10 cellular contexts compared by ENCODE assay signal in genomic region chr4:762211-763190, GRCh38. TPM values are rescaled to one million over a fixed set of nuclear protein-coding genes. Genes with fewer than 3 reads are reported as not detected.
DNase-seq lines count a peak whose midpoint lies in the region; ATAC-seq and TF ChIP-seq lines count a peak whose summit lies in the region.
"Had no signal": no experiment of that assay in that cellular context is flagged by ENCODE, and none has a peak within 500 bp of the region (broad histone marks: within the 10 kb centered on the region; RNA-seq: fewer than 3 reads in every experiment).

No MANE protein-coding gene starts in this region.

- H3K4me3 ChIP-seq in H7 (ENCODE audit: insufficient read depth, low read depth, low read length) (no peak overlapping the region), astrocyte of the spinal cord (ENCODE audit: low read depth, low read length) (no peak overlapping the region)
- H3K4me3 ChIP-seq: skin epidermis had no signal

- ATAC-seq in left lobe of liver (peak; percentile 51), HG03135 (IDR thresholded peaks at IDR 0.05; ENCODE audit: unreplicated experiment) (no peak)

- no peaks in the 10 kb centered on the region for H3K27me3 ChIP-seq in H7 (ENCODE audit: control insufficient read depth, insufficient read depth, low read length)

- H3K36me3 ChIP-seq in H7 (replicated peaks; ENCODE audit: control insufficient read depth, insufficient read depth, low read length), result peaks cover 18% of the 10 kb centered on the region

- peak; percentile 64 for TF ChIP-seq CTCF in astrocyte of the spinal cord (IDR thresholded peaks at IDR 0.05; ENCODE audit: low read depth, low read length)

- in situ Hi-C loops in astrocyte of the spinal cord (cut with HindIII; ENCODE audit: low sequenced_read_pairs), result no loop called here

- DNase-seq in Ammon's horn (ENCODE audit: low spot score), result peak; percentile 50
- peak; percentile 69 for DNase-seq in H7
- DNase-seq in astrocyte of the spinal cord (ENCODE audit: low read depth, low spot score), result peak; percentile 43
- no peak for DNase-seq in left lobe of liver (ENCODE audit: low spot score)
- no peak for DNase-seq in NCI-H774 (lab: John Stamatoyannopoulos, UW)
- DNase-seq in stimulated activated CD4-positive, alpha-beta T cell treated with anti-CD3 and anti-CD28 coated beads, Interleukin-1b, Interleukin-23, amount 100 ng/mL, for 48 hours, result no peak
- no peak for DNase-seq in SHP77 (lab: John Stamatoyannopoulos, UW)
- DNase-seq: NCI-H69 had no signal

RNA-seq across cellular contexts. Expression of gene PCGF3, which starts 56.9 kb away (rescaled TPM):
- total RNA-seq in H7 (2014; rRNA removed; shearing (Covaris generic)), result 53.6 and 57.9 TPM in 2 replicates
- 16.6 TPM for total RNA-seq in left lobe of liver

Comparison
In these comparisons a context has a peak if more than half of its experiments do, and no peak if none do; other contexts are left out.
1. DNase-seq: peak in Ammon's horn (single experiment), H7 (single experiment) and astrocyte of the spinal cord (single experiment); none in left lobe of liver (single experiment), NCI-H774 (single experiment), stimulated activated CD4-positive, alpha-beta T cell treated with anti-CD3 and anti-CD28 coated beads, Interleukin-1b, Interleukin-23, amount 100 ng/mL, for 48 hours (single experiment) and SHP77 (0 of 2).